In genomic region chr14:52860209-52860608, GRCh38 we compare ENCODE assay signal across 29 cellular contexts.
DNase-seq lines count a peak whose midpoint lies in the region; ATAC-seq, FAIRE-seq and TF ChIP-seq lines count a peak whose summit lies in the region.
"Had no signal": no experiment of that assay in that cellular context is flagged by ENCODE, and none has a peak within 500 bp of the region (broad histone marks: within the 10 kb centered on the region; RNA-seq: fewer than 3 reads in every experiment).

No MANE protein-coding gene starts in this region.

- H3K9me3 Mint-ChIP-seq in WTC11 (0 out of 2 replicates have a peak, but pooled peaks cover 4% of the 10 kb centered on the region), chondrocyte (ENCODE audit: low read depth) (no peaks in the 10 kb centered on the region), osteocyte (ENCODE audit: unreplicated experiment) (no peaks in the 10 kb centered on the region)
- H3K9me3 Mint-ChIP-seq in activated CD8-positive, alpha-beta T cell treated with anti-CD3 and anti-CD28 coated beads, Interleukin-2, amount 10 ng/mL, durations not matched to agents 7 days and 5 days (ENCODE audit: insufficient read depth) = no peaks in the 10 kb centered on the region
- H3K9me3 Mint-ChIP-seq: CD14-positive monocyte; CD4-positive, alpha-beta memory T cell; CD8-positive, alpha-beta memory T cell had no signal

- no peak overlapping the region for H2AFZ ChIP-seq in HepG2 (ENCODE audit: low read length)

- H4K20me1 ChIP-seq in HepG2 (ENCODE audit: insufficient read depth, low read length) = no peaks in the 10 kb centered on the region
- H4K20me1 ChIP-seq: BLaER1 had no signal

- POLR2A ChIA-PET in HepG2 (lab: Yijun Ruan, JAX) = no interaction called here
- POLR2A ChIA-PET in WTC11 (lab: Charles Lee) = no interaction called here
- POLR2A ChIA-PET in activated CD8-positive, alpha-beta T cell treated with anti-CD3 and anti-CD28 coated beads, Interleukin-2, amount 10 ng/mL, durations not matched to agents 7 days and 5 days (lab: Charles Lee) = no interaction called here

- no peak overlapping the region for H3K4me3 Mint-ChIP-seq in WTC11
- H3K4me3 Mint-ChIP-seq in chondrocyte (ENCODE audit: unreplicated experiment) = no peak overlapping the region
- H3K4me3 Mint-ChIP-seq in osteocyte (ENCODE audit: unreplicated experiment) = no peak overlapping the region
- no peak overlapping the region for H3K4me3 Mint-ChIP-seq in activated CD8-positive, alpha-beta T cell treated with anti-CD3 and anti-CD28 coated beads, Interleukin-2, amount 10 ng/mL, durations not matched to agents 7 days and 5 days
- H3K4me3 Mint-ChIP-seq: CD14-positive monocyte; CD4-positive, alpha-beta memory T cell; CD4-positive, CD25-positive, alpha-beta regulatory T cell; CD8-positive, alpha-beta memory T cell had no signal

- no peak for TF ChIP-seq CTCF in right lobe of liver (IDR thresholded peaks at IDR 0.05)
- no peak for TF ChIP-seq CTCF in HepG2 (CRISPR knock-in tag; IDR thresholded peaks at IDR 0.05)
- no peak for TF ChIP-seq CTCF in WTC11 (IDR thresholded peaks at IDR 0.05)
- TF ChIP-seq CTCF in chondrocyte (IDR thresholded peaks at IDR 0.05) = no peak
- no peak for TF ChIP-seq CTCF in osteocyte (IDR thresholded peaks at IDR 0.05)

- no peak overlapping the region for H3K4me3 ChIP-seq in right lobe of liver
- no peak overlapping the region for H3K4me3 ChIP-seq in HepG2 (replicated peaks in 1 of 3; ENCODE audit: insufficient read depth in 1 of 3, low read depth in 2 of 3, low read length in 3 of 3)
- H3K4me3 ChIP-seq: BLaER1, GM12878 had no signal

- H3K79me2 ChIP-seq in HepG2 (ENCODE audit: insufficient read depth, low read length) = no peaks in the 10 kb centered on the region

- no TSS peak for BruUV-seq in HepG2 (replicated peaks; lab: Mats Ljungman, UMichigan)

- H3K27me3 ChIP-seq in right lobe of liver (no peaks in the 10 kb centered on the region), HepG2 (ENCODE audit: control insufficient read depth in 1 of 2, insufficient read depth in 2 of 2, low read length in 2 of 2) (no peaks in the 10 kb centered on the region)
- H3K27me3 ChIP-seq: BE2C, BLaER1 had no signal

- peaks cover 66% of the 10 kb centered on the region for H3K36me3 Mint-ChIP-seq in WTC11
- H3K36me3 Mint-ChIP-seq in chondrocyte (ENCODE audit: low read depth) = peaks cover 52% of the 10 kb centered on the region
- H3K36me3 Mint-ChIP-seq in osteocyte (ENCODE audit: unreplicated experiment) = peaks cover 54% of the 10 kb centered on the region
- no peaks in the 10 kb centered on the region for H3K36me3 Mint-ChIP-seq in activated CD8-positive, alpha-beta T cell treated with anti-CD3 and anti-CD28 coated beads, Interleukin-2, amount 10 ng/mL, durations not matched to agents 7 days and 5 days (ENCODE audit: low read depth)
- H3K36me3 Mint-ChIP-seq: CD14-positive monocyte; CD4-positive, alpha-beta memory T cell; CD8-positive, alpha-beta memory T cell had no signal

- H3K27ac ChIP-seq in right lobe of liver = no peak overlapping the region
- no peak overlapping the region for H3K27ac ChIP-seq in HepG2 (ENCODE audit: extremely low read length, insufficient read depth, low read length)
- H3K27ac ChIP-seq: 22Rv1, BLaER1 had no signal

- no peak for TF ChIP-seq EP300 in HepG2 (IDR thresholded peaks at IDR 0.05; ENCODE audit: low read depth in 2 of 2, low read length in 2 of 2)
- no peak for TF ChIP-seq EP300 in HepG2 (CRISPR knock-in tag; IDR thresholded peaks at IDR 0.05; ENCODE audit: borderline replicate concordance)

- no peak for DNase-seq in right lobe of liver
- DNase-seq in HepG2 (ENCODE audit: low spot score) = no peak
- DNase-seq in WTC11 (ENCODE audit: low spot score) = no peak
- DNase-seq in chondrocyte (ENCODE audit: low spot score) = no peak
- no peak for DNase-seq in osteocyte (ENCODE audit: extremely low spot score, unreplicated experiment)
- DNase-seq in NCI-H446 treated with DMSO at 0.1 percent for 48 hours (lab: John Stamatoyannopoulos, UW) = no peak
- no peak for DNase-seq in activated CD8-positive, alpha-beta T cell treated with anti-CD3 and anti-CD28 coated beads, Interleukin-2, amount 10 ng/mL, durations not matched to agents 7 days and 5 days
- DNase-seq: ACHN; BE2C; C1 segment of cervical spinal cord; CD4-positive, alpha-beta memory T cell; CD4-positive, CD25-positive, alpha-beta regulatory T cell; CD8-positive, alpha-beta memory T cell; COR-L47; DMS 273 treated with DMSO at 0.1 percent for 48 hours; DMS153; DMS53; DMS79; DND-41; EL; GDM1 had no signal

- no peaks in the 10 kb centered on the region for H3K9me3 ChIP-seq in right lobe of liver
- no peaks in the 10 kb centered on the region for H3K9me3 ChIP-seq in HepG2 (ENCODE audit: low read length)
- H3K9me3 ChIP-seq: BE2C, BLaER1 had no signal

- peak overlapping the region; percentile 6; the same call in 1 of the 2 replicates for H3K27ac Mint-ChIP-seq in WTC11
- H3K27ac Mint-ChIP-seq in chondrocyte (ENCODE audit: unreplicated experiment) = peak overlapping the region; percentile 34
- H3K27ac Mint-ChIP-seq in osteocyte (ENCODE audit: unreplicated experiment) = peak overlapping the region; percentile 95
- H3K27ac Mint-ChIP-seq in activated CD8-positive, alpha-beta T cell treated with anti-CD3 and anti-CD28 coated beads, Interleukin-2, amount 10 ng/mL, durations not matched to agents 7 days and 5 days = no peak overlapping the region
- H3K27ac Mint-ChIP-seq: CD14-positive monocyte; CD4-positive, CD25-positive, alpha-beta regulatory T cell had no signal

- H3K4me2 ChIP-seq in HepG2 (ENCODE audit: low read depth, low read length) = no peak overlapping the region
- H3K4me2 ChIP-seq: BLaER1 had no signal

- in situ Hi-C loops in HepG2 (cut with HindIII; ENCODE audit: extremely low pct_ligation_motif_present, low pct_unique_long_range_greater_than_20kb) = no loop called here

- H3K36me3 ChIP-seq in right lobe of liver (peaks cover 0 to 28% (median 13%) of the 10 kb centered on the region in 4 donors), HepG2 (replicated peaks in 1 of 2; ENCODE audit: control insufficient read depth in 1 of 2, insufficient read depth in 2 of 2, low read length in 2 of 2) (peaks cover 6 to 43% of the 10 kb centered on the region in 2 experiments)
- H3K36me3 ChIP-seq: BLaER1 had no signal

- TF ChIP-seq RAD21 in HepG2 (CRISPR knock-in tag; IDR thresholded peaks at IDR 0.05) = no peak

- WGBS in right lobe of liver (ENCODE audit: insufficient coverage, low coverage, low lambda C conversion rate, missing lambda C conversion rate) = 45% methylated on average over 3 of the region's 3 CpGs
- 95% methylated on average over 3 of the region's 3 CpGs for WGBS in HepG2 (ENCODE audit: low lambda C conversion rate)

- H3K9ac ChIP-seq in HepG2 (ENCODE audit: insufficient read depth, low read depth, low read length) = no peak overlapping the region
- H3K9ac ChIP-seq: BLaER1 had no signal

- H3K4me1 ChIP-seq in right lobe of liver (peaks cover 0 to 16% (median 6%) of the 10 kb centered on the region in 4 donors), HepG2 (ENCODE audit: insufficient read depth, low read length) (no peaks in the 10 kb centered on the region)
- H3K4me1 ChIP-seq: BLaER1 had no signal

- no peaks in the 10 kb centered on the region for H3K27me3 Mint-ChIP-seq in WTC11 (ENCODE audit: low read depth)
- H3K27me3 Mint-ChIP-seq in chondrocyte (ENCODE audit: low read depth) = no peaks in the 10 kb centered on the region
- no peaks in the 10 kb centered on the region for H3K27me3 Mint-ChIP-seq in osteocyte (ENCODE audit: unreplicated experiment)
- no peaks in the 10 kb centered on the region for H3K27me3 Mint-ChIP-seq in activated CD8-positive, alpha-beta T cell treated with anti-CD3 and anti-CD28 coated beads, Interleukin-2, amount 10 ng/mL, durations not matched to agents 7 days and 5 days (ENCODE audit: low read depth)
- H3K27me3 Mint-ChIP-seq: CD4-positive, alpha-beta memory T cell; CD4-positive, CD25-positive, alpha-beta regulatory T cell; CD8-positive, alpha-beta memory T cell had no signal

- intact Hi-C loops in right lobe of liver (cut with DNase I) = no loop called here
- intact Hi-C loops in HepG2 (cut with micrococcal nuclease; ENCODE audit: unreplicated experiment) = no loop called here

- no peak for FAIRE-seq in HepG2 (lab: Jason Lieb, UNC)
- FAIRE-seq: A204.1, GM12878, GM12892, GM18507 had no signal

- TF ChIP-seq POLR2A in right lobe of liver (IDR thresholded peaks at IDR 0.05) = no peak
- TF ChIP-seq POLR2A in HepG2 (IDR thresholded peaks at IDR 0.05; ENCODE audit: insufficient read depth in 1 of 2, low read depth in 2 of 2, low read length in 2 of 2) = no peak

- peaks cover 10% of the 10 kb centered on the region for H3K4me1 Mint-ChIP-seq in WTC11
- H3K4me1 Mint-ChIP-seq in chondrocyte (ENCODE audit: low read depth) = peaks cover 49% of the 10 kb centered on the region
- H3K4me1 Mint-ChIP-seq in osteocyte (ENCODE audit: unreplicated experiment) = peaks cover 42% of the 10 kb centered on the region
- H3K4me1 Mint-ChIP-seq in activated CD8-positive, alpha-beta T cell treated with anti-CD3 and anti-CD28 coated beads, Interleukin-2, amount 10 ng/mL, durations not matched to agents 7 days and 5 days (ENCODE audit: low read depth) = no peaks in the 10 kb centered on the region
- H3K4me1 Mint-ChIP-seq: CD4-positive, alpha-beta memory T cell; CD4-positive, CD25-positive, alpha-beta regulatory T cell; CD8-positive, alpha-beta memory T cell had no signal

- CTCF ChIA-PET in HepG2 (lab: Yijun Ruan, JAX; ENCODE audit: low intra/inter-chr PET ratio, low total read pairs) = no interaction called here
- CTCF ChIA-PET in WTC11 (lab: Charles Lee) = no interaction called here
- CTCF ChIA-PET in activated CD8-positive, alpha-beta T cell treated with anti-CD3 and anti-CD28 coated beads, Interleukin-2, amount 10 ng/mL, durations not matched to agents 7 days and 5 days (lab: Charles Lee) = no interaction called here

- ATAC-seq in right lobe of liver (peak; percentile 22 to 79 (median 56)), HepG2 (no peak), WTC11 (no peak), HG02678 (IDR thresholded peaks at IDR 0.05; ENCODE audit: unreplicated experiment) (no peak)
- no peak for ATAC-seq in activated CD8-positive, alpha-beta T cell treated with anti-CD3 and anti-CD28 coated beads, Interleukin-2, amount 10 ng/mL, durations not matched to agents 7 days and 5 days
- ATAC-seq: GM12878 had no signal

TF ChIP-seq in HepG2, 621 proteins besides CTCF, POLR2A, EP300 and RAD21 (continues in another document):
- TF ChIP-seq RARG (CRISPR knock-in tag; IDR thresholded peaks at IDR 0.05; ENCODE audit: low read depth) (no peak), DPF2 (CRISPR knock-in tag; IDR thresholded peaks at IDR 0.05; ENCODE audit: borderline replicate concordance, low read depth) (no peak), ZNF83 (CRISPR knock-in tag; IDR thresholded peaks at IDR 0.05; ENCODE audit: borderline replicate concordance) (no peak), GABPB1 (CRISPR knock-in tag; IDR thresholded peaks at IDR 0.05) (no peak)

TF ChIP-seq in WTC11, 78 proteins besides CTCF, POLR2A, EP300 and RAD21 (continues in another document):
- TF ChIP-seq ETV6 (CRISPR knock-in tag; IDR thresholded peaks at IDR 0.05) = no peak
- no peak for TF ChIP-seq ZNF232 (CRISPR knock-in tag; IDR thresholded peaks at IDR 0.05)
- no peak for TF ChIP-seq MAX (CRISPR knock-in tag; IDR thresholded peaks at IDR 0.05)
- no peak for TF ChIP-seq ESRRA (CRISPR knock-in tag; IDR thresholded peaks at IDR 0.05; ENCODE audit: borderline replicate concordance)

Comparison
In these comparisons a context has a peak if more than half of its experiments do, and no peak if none do; other contexts are left out.
1. ATAC-seq: peak in right lobe of liver (4 of 4); none in HepG2 (single experiment), WTC11 (single experiment), activated CD8-positive, alpha-beta T cell treated with anti-CD3 and anti-CD28 coated beads, Interleukin-2, amount 10 ng/mL, durations not matched to agents 7 days and 5 days (single experiment) and HG02678 (single experiment).